1 cellular context compared by ENCODE assay signal in the genomic region with DNA sequence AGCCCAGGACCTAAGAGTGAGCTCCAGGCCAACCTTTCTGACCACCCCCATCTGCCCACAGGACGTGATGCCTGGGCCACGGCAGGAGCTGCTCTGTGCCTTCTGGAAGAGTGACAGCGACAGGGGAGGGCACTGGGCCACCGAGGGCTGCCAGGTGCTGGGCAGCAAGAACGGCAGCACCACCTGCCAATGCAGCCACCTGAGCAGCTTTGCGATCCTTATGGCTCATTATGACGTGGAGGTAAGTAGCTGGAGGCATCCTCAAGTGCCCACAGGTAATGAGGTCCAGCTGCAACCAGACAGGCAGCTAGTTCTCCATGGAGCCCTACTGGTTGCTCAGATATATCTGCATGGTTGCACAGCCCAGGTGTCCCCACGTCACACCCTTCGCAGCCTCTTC.
TF ChIP-seq lines count a peak whose summit lies in the region.

No MANE protein-coding gene starts in this region.

TF ChIP-seq in IMR-90, 13 proteins besides CTCF, POLR2A, EP300 and RAD21 (continued from another document):
- TF ChIP-seq, protein P1, sequence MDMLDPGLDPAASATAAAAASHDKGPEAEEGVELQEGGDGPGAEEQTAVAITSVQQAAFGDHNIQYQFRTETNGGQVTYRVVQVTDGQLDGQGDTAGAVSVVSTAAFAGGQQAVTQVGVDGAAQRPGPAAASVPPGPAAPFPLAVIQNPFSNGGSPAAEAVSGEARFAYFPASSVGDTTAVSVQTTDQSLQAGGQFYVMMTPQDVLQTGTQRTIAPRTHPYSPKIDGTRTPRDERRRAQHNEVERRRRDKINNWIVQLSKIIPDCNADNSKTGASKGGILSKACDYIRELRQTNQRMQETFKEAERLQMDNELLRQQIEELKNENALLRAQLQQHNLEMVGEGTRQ (IDR thresholded peaks at IDR 0.05; ENCODE audit: low read depth, low read length): no peak
- TF ChIP-seq, protein P2, sequence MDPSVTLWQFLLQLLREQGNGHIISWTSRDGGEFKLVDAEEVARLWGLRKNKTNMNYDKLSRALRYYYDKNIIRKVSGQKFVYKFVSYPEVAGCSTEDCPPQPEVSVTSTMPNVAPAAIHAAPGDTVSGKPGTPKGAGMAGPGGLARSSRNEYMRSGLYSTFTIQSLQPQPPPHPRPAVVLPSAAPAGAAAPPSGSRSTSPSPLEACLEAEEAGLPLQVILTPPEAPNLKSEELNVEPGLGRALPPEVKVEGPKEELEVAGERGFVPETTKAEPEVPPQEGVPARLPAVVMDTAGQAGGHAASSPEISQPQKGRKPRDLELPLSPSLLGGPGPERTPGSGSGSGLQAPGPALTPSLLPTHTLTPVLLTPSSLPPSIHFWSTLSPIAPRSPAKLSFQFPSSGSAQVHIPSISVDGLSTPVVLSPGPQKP (IDR thresholded peaks at IDR 0.05; ENCODE audit: borderline replicate concordance, low read depth, low read length): no peak
- TF ChIP-seq RCOR1 (IDR thresholded peaks at IDR 0.05; ENCODE audit: insufficient replicate concordance, low read length) (no peak), FOS (IDR thresholded peaks at IDR 0.05; ENCODE audit: low read depth, low read length) (no peak)
TF ChIP-seq in IMR-90: peak in this region for 0.
